Comparison of ENCODE assay signal across 16 cellular contexts in the genomic region with DNA sequence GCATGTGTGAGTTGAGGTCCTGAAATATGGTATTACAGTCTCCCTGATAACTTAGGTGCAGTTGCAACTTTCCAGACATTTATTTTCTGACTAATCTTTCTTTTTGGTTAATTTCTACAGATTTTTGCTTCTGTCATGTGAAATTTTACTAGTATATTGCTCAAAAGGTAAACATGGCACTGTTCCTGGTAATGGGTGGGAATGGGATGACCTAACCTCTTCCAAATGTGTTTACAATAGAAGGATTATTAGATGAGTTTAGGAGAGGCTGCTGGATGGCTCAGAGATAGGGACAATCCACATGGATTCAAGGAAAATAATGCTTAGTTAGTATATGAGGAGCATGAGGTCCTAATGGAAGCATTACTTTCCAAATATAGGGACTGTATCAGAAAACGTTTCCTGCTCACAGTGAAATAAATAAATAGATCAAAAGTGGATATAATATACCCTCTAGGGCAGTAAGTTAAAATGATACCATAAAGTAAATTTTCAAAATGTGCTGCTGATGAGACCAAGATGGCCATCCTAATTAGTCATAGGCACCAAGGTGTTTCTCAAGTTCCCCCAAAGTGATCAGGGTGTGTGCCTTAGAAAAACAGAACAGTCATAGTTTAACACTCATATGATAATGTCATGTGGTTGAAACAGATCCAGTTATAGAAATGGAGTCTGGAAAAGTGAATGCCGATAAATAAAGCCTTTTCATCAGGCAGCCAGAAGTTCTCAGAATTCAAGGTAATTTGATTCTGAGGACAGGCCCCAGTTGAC.
DNase-seq lines count a peak whose midpoint lies in the region; ATAC-seq, FAIRE-seq and TF ChIP-seq lines count a peak whose summit lies in the region.
"Had no signal": no experiment of that assay in that cellular context is flagged by ENCODE, and none has a peak within 500 bp of the region (broad histone marks: within the 10 kb centered on the region; RNA-seq: fewer than 3 reads in every experiment).

No MANE protein-coding gene starts in this region.

- no peaks in the 10 kb centered on the region; a peak in 1 of 22 replicates for H3K36me3 ChIP-seq in BLaER1 treated with 17β-estradiol and CSF1 and Interleukin-3, amounts not matched to agents 10 nM and 100 nM
- no peaks in the 10 kb centered on the region for H3K36me3 ChIP-seq in SU-DHL-6 (ENCODE audit: low read length)
- no peaks in the 10 kb centered on the region for H3K36me3 ChIP-seq in keratinocyte (ENCODE audit: control insufficient read depth in 2 of 2, extremely low read depth in 1 of 2, insufficient read depth in 2 of 2, low read length in 2 of 2)
- no peaks in the 10 kb centered on the region for H3K36me3 ChIP-seq in GM23338 (ENCODE audit: insufficient read depth)
- H3K36me3 ChIP-seq: lower lobe of right lung, SJSA1, suprapubic skin had no signal

- dilution Hi-C loops in keratinocyte (cut with MboI; ENCODE audit: extremely low pct_ligation_motif_present, low sequenced_read_pairs): no loop called here

- peak overlapping the region in 10 of 11 experiments; percentile 18 to 91 (median 52); a peak in 19 of 22 replicates for H3K4me2 ChIP-seq in BLaER1 treated with 17β-estradiol and CSF1 and Interleukin-3, amounts not matched to agents 10 nM and 100 nM
- H3K4me2 ChIP-seq in SU-DHL-6 (ENCODE audit: low read depth, low read length, poor library complexity, severe bottlenecking) (peak overlapping the region; percentile 27), keratinocyte (ENCODE audit: control insufficient read depth, extremely low read depth, insufficient read depth, low read depth, low read length) (no peak overlapping the region), GM23338 (no peak overlapping the region)
- H3K4me2 ChIP-seq: KMS-11 had no signal

- no peaks in the 10 kb centered on the region for H4K20me1 ChIP-seq in BLaER1 treated with 17β-estradiol and CSF1 and Interleukin-3, amounts not matched to agents 10 nM and 100 nM
- no peaks in the 10 kb centered on the region for H4K20me1 ChIP-seq in SU-DHL-6 (ENCODE audit: low read depth, low read length)
- H4K20me1 ChIP-seq in keratinocyte (ENCODE audit: control insufficient read depth, extremely low read depth, insufficient read depth, low read length): no peaks in the 10 kb centered on the region
- no peaks in the 10 kb centered on the region for H4K20me1 ChIP-seq in GM23338 (replicated peaks; ENCODE audit: insufficient read depth)

- no peak overlapping the region for H3K27ac Mint-ChIP-seq in effector memory CD8-positive, alpha-beta T cell
- no peak overlapping the region for H3K27ac Mint-ChIP-seq in GM23338
- H3K27ac Mint-ChIP-seq: activated T-helper 2 cell treated with anti-CD3 and anti-CD28 coated beads, Interferon-gamma antibody, Interleukin-2, Interleukin-4, amounts not matched to agents 10 μg/mL and 5 μg/mL and 100 μg/mL, durations not matched to agents 14 hours and 24 hours and 36 hours had no signal

- H2AFZ ChIP-seq in SU-DHL-6 (ENCODE audit: low read depth, low read length, severe bottlenecking): peak overlapping the region; percentile 28
- H2AFZ ChIP-seq in keratinocyte (ENCODE audit: control insufficient read depth, low read length): no peak overlapping the region
- H2AFZ ChIP-seq in GM23338: no peak overlapping the region

- peaks cover 4% of the 10 kb centered on the region for H3K36me3 Mint-ChIP-seq in effector memory CD8-positive, alpha-beta T cell (ENCODE audit: insufficient read depth)
- H3K36me3 Mint-ChIP-seq in GM23338 (ENCODE audit: low read depth): no peaks in the 10 kb centered on the region

- H3K27me3 ChIP-seq in BLaER1 treated with 17β-estradiol and CSF1 and Interleukin-3, amounts not matched to agents 10 nM and 100 nM: no peaks in the 10 kb centered on the region
- no peaks in the 10 kb centered on the region for H3K27me3 ChIP-seq in SU-DHL-6 (ENCODE audit: low read length)
- no peaks in the 10 kb centered on the region for H3K27me3 ChIP-seq in keratinocyte (ENCODE audit: control insufficient read depth, extremely low read depth, insufficient read depth, low read length)
- H3K27me3 ChIP-seq in GM23338 (ENCODE audit: insufficient read depth): no peaks in the 10 kb centered on the region
- H3K27me3 ChIP-seq: SJSA1, suprapubic skin had no signal

- H3K4me3 Mint-ChIP-seq in effector memory CD8-positive, alpha-beta T cell: no peak overlapping the region
- H3K4me3 Mint-ChIP-seq in GM23338: no peak overlapping the region

- peak overlapping the region in 7 of 11 experiments; percentile 49 to 93 (median 77); a peak in 14 of 22 replicates for H3K27ac ChIP-seq in BLaER1 treated with 17β-estradiol and CSF1 and Interleukin-3, amounts not matched to agents 10 nM and 100 nM
- peak overlapping the region; percentile 36; the same call in 1 of the 2 replicates for H3K27ac ChIP-seq in SU-DHL-6 (ENCODE audit: low read depth, low read length)
- no peak overlapping the region for H3K27ac ChIP-seq in keratinocyte (ENCODE audit: control insufficient read depth, insufficient read depth, low read length)
- no peak overlapping the region for H3K27ac ChIP-seq in GM23338 (ENCODE audit: low read depth)
- H3K27ac ChIP-seq: KMS-11, lower lobe of right lung, SJSA1, suprapubic skin had no signal

- H3K9me3 ChIP-seq in BLaER1 treated with 17β-estradiol and CSF1 and Interleukin-3, amounts not matched to agents 10 nM and 100 nM (replicated peaks in 1 of 11): peaks cover 0 to 19% (median 0%) of the 10 kb centered on the region in 11 experiments; a peak in 4 of 22 replicates
- H3K9me3 ChIP-seq in SU-DHL-6 (ENCODE audit: insufficient read depth, low read length) (no peaks in the 10 kb centered on the region), keratinocyte (ENCODE audit: control insufficient read depth, low read depth, low read length) (no peaks in the 10 kb centered on the region)
- H3K9me3 ChIP-seq: lower lobe of right lung, SJSA1, suprapubic skin had no signal

- H3K4me1 ChIP-seq in BLaER1 treated with 17β-estradiol and CSF1 and Interleukin-3, amounts not matched to agents 10 nM and 100 nM: peaks cover 10 to 88% (median 34%) of the 10 kb centered on the region in 10 experiments
- peaks cover 8% of the 10 kb centered on the region for H3K4me1 ChIP-seq in keratinocyte (ENCODE audit: control insufficient read depth, extremely low read depth, insufficient read depth, low read length)
- no peaks in the 10 kb centered on the region for H3K4me1 ChIP-seq in GM23338 (ENCODE audit: insufficient read depth)

- H3K9me2 ChIP-seq in SU-DHL-6 (replicated peaks; ENCODE audit: insufficient read depth, low read length) (no peaks in the 10 kb centered on the region), GM23338 (ENCODE audit: insufficient read depth) (no peaks in the 10 kb centered on the region)

- no peaks in the 10 kb centered on the region for H3K9me3 Mint-ChIP-seq in effector memory CD8-positive, alpha-beta T cell
- H3K9me3 Mint-ChIP-seq in GM23338: no peaks in the 10 kb centered on the region
- H3K9me3 Mint-ChIP-seq: activated T-helper 2 cell treated with anti-CD3 and anti-CD28 coated beads, Interferon-gamma antibody, Interleukin-2, Interleukin-4, amounts not matched to agents 10 μg/mL and 5 μg/mL and 100 μg/mL, durations not matched to agents 14 hours and 24 hours and 36 hours had no signal

- ATAC-seq in HG02885 (IDR thresholded peaks at IDR 0.05; ENCODE audit: poor library complexity, unreplicated experiment) (peak; percentile 12), GM23338 (no peak)
- no peak for ATAC-seq in effector memory CD8-positive, alpha-beta T cell (replicated peaks)

- H3K4me3 ChIP-seq in BLaER1 treated with 17β-estradiol and CSF1 and Interleukin-3, amounts not matched to agents 10 nM and 100 nM: no peak overlapping the region; a peak in 1 of 20 replicates
- H3K4me3 ChIP-seq in SU-DHL-6 (ENCODE audit: insufficient read depth, low read length, poor library complexity, severe bottlenecking): no peak overlapping the region
- no peak overlapping the region for H3K4me3 ChIP-seq in keratinocyte (ENCODE audit: control insufficient read depth in 2 of 3, extremely low read depth in 1 of 3, insufficient read depth in 2 of 3, low read depth in 1 of 3, low read length in 3 of 3)
- H3K4me3 ChIP-seq in GM23338: no peak overlapping the region
- H3K4me3 ChIP-seq: lower lobe of right lung, SJSA1, suprapubic skin had no signal

- H3K9ac ChIP-seq in BLaER1 treated with 17β-estradiol and CSF1 and Interleukin-3, amounts not matched to agents 10 nM and 100 nM: peak overlapping the region in 5 of 11 experiments; percentile 28 to 72 (median 65); a peak in 7 of 22 replicates
- H3K9ac ChIP-seq in SU-DHL-6 (ENCODE audit: low read length) (no peak overlapping the region), keratinocyte (ENCODE audit: control insufficient read depth, extremely low read depth, insufficient read depth, low read length) (no peak overlapping the region)
- H3K9ac ChIP-seq: KMS-11 had no signal

- H3F3A ChIP-seq in SU-DHL-6 (ENCODE audit: insufficient read depth) (no peaks in the 10 kb centered on the region), GM23338 (replicated peaks; ENCODE audit: low read depth) (no peaks in the 10 kb centered on the region)

- peak; percentile 26 for FAIRE-seq in keratinocyte (lab: Jason Lieb, UNC)
- FAIRE-seq: colon had no signal

- peaks cover 0 to 4% of the 10 kb centered on the region in 2 donors for H3K27me3 Mint-ChIP-seq in effector memory CD8-positive, alpha-beta T cell
- H3K27me3 Mint-ChIP-seq in GM23338 (ENCODE audit: insufficient read depth, low read depth, poor library complexity): no peaks in the 10 kb centered on the region

- H3K79me2 ChIP-seq in SU-DHL-6 (ENCODE audit: insufficient read depth, low read length): no peaks in the 10 kb centered on the region
- no peaks in the 10 kb centered on the region for H3K79me2 ChIP-seq in keratinocyte (ENCODE audit: control insufficient read depth, insufficient read depth, low read length)
- H3K79me2 ChIP-seq in GM23338 (replicated peaks; ENCODE audit: insufficient read depth): no peaks in the 10 kb centered on the region

- DNase-seq in keratinocyte (ENCODE audit: low read depth, low spot score) (no peak), GM23338 (ENCODE audit: low spot score) (no peak), GM10266 (ENCODE audit: extremely low spot score) (no peak), NCI-H748 treated with DMSO at 0.1 percent for 48 hours (lab: John Stamatoyannopoulos, UW) (no peak)
- DNase-seq in effector memory CD8-positive, alpha-beta T cell: no peak
- DNase-seq: activated CD4-positive, CD25-positive, alpha-beta regulatory T cell treated with anti-CD3 and anti-CD28 coated beads, Interleukin-2, amount 50 U/mL, for 72 hours; lower lobe of right lung; stimulated activated CD4-positive, alpha-beta T cell treated with anti-CD3 and anti-CD28 coated beads, Interleukin-4, amount 100 ng/mL, for 24 hours had no signal

- no peaks in the 10 kb centered on the region for H3K9me1 ChIP-seq in keratinocyte (ENCODE audit: control insufficient read depth, extremely low read depth, insufficient read depth, low read length)

- no peak for TF ChIP-seq CTCF in SU-DHL-6 (IDR thresholded peaks at IDR 0.05; ENCODE audit: insufficient read depth, low read length, poor library complexity, severe bottlenecking)
- no peak for TF ChIP-seq CTCF in keratinocyte (optimal IDR thresholded peaks at IDR 0.05 in 1 of 3, IDR thresholded peaks at IDR 0.05 in 1 of 3, conservative IDR thresholded peaks at IDR 0.05 in 1 of 3; ENCODE audit: extremely low read depth in 1 of 3, insufficient read depth in 2 of 3, low read length in 3 of 3)
- no peak for TF ChIP-seq CTCF in GM23338 (conservative IDR thresholded peaks at IDR 0.05; ENCODE audit: low read depth in 2 of 2)
- TF ChIP-seq CTCF in GM10266 (IDR thresholded peaks at IDR 0.05; ENCODE audit: control insufficient read depth, insufficient read depth, low read depth, missing control alignments): no peak

- no peaks in the 10 kb centered on the region for H3K4me1 Mint-ChIP-seq in effector memory CD8-positive, alpha-beta T cell (ENCODE audit: low read depth in 2 of 2)
- no peaks in the 10 kb centered on the region for H3K4me1 Mint-ChIP-seq in GM23338

Comparison
In these comparisons a context has a peak if more than half of its experiments do, and no peak if none do; other contexts are left out.
1. H3K27ac ChIP-seq: peak in BLaER1 treated with 17β-estradiol and CSF1 and Interleukin-3, amounts not matched to agents 10 nM and 100 nM (7 of 11) and SU-DHL-6 (single experiment); none in keratinocyte (single experiment) and GM23338 (single experiment).
2. H3K4me2 ChIP-seq: peak in BLaER1 treated with 17β-estradiol and CSF1 and Interleukin-3, amounts not matched to agents 10 nM and 100 nM (10 of 11) and SU-DHL-6 (single experiment); none in keratinocyte (single experiment) and GM23338 (single experiment).